In genomic region chr3:149609595-149609994, GRCh38 we compare ENCODE assay signal across 14 cellular contexts. TPM values are rescaled to one million over a fixed set of nuclear protein-coding genes. Genes with fewer than 3 reads are reported as not detected.
DNase-seq lines count a peak whose midpoint lies in the region; ATAC-seq and TF ChIP-seq lines count a peak whose summit lies in the region.
"Had no signal": no experiment of that assay in that cellular context is flagged by ENCODE, and none has a peak within 500 bp of the region (broad histone marks: within the 10 kb centered on the region; RNA-seq: fewer than 3 reads in every experiment).

No MANE protein-coding gene starts in this region.

- no peaks in the 10 kb centered on the region for H3K9me2 ChIP-seq in PC-9 (ENCODE audit: insufficient read depth)

- H3K4me3 ChIP-seq in muscle layer of duodenum (ENCODE audit: low read depth in 1 of 2, low read length in 2 of 2), result no peak overlapping the region
- no peak overlapping the region for H3K4me3 ChIP-seq in PC-9
- H3K4me3 ChIP-seq: skin epidermis, thyroid gland had no signal

- BruUV-seq in PC-9 (replicated peaks; lab: Mats Ljungman, UMichigan), result no TSS peak

- H3K79me2 ChIP-seq in PC-9 (ENCODE audit: low read depth), result peaks cover 87% of the 10 kb centered on the region

- intact Hi-C loops in PC-9 (cut with micrococcal nuclease; ENCODE audit: unreplicated experiment), result no loop called here

- no peaks in the 10 kb centered on the region for H3K27me3 ChIP-seq in muscle layer of duodenum (ENCODE audit: low read depth, low read length)
- H3K27me3 ChIP-seq in PC-9 (ENCODE audit: insufficient read depth, low read depth), result no peaks in the 10 kb centered on the region
- H3K27me3 ChIP-seq: thyroid gland had no signal

- peaks cover 0 to 22% of the 10 kb centered on the region in 2 donors for H3K4me1 ChIP-seq in muscle layer of duodenum (ENCODE audit: control insufficient read depth in 1 of 2, insufficient read depth in 2 of 2, low read length in 2 of 2)
- H3K4me1 ChIP-seq in PC-9 (replicated peaks; ENCODE audit: insufficient read depth), result peaks cover 26% of the 10 kb centered on the region

- H3F3A ChIP-seq in PC-9 (ENCODE audit: insufficient read depth, low read depth), result peaks cover 12% of the 10 kb centered on the region; the same call in 1 of the 2 replicates

- no peaks in the 10 kb centered on the region for H4K20me1 ChIP-seq in PC-9 (ENCODE audit: insufficient read depth)

- H3K27ac ChIP-seq in muscle layer of duodenum (ENCODE audit: low read length), result peak overlapping the region; percentile 1
- no peak overlapping the region for H3K27ac ChIP-seq in PC-9

- POLR2A ChIA-PET in PC-9 (lab: Charles Lee; ENCODE audit: unreplicated experiment), result no interaction called here

- H3K9me3 ChIP-seq in muscle layer of duodenum (ENCODE audit: control insufficient read depth in 1 of 2, low read length in 2 of 2) (no peaks in the 10 kb centered on the region), PC-9 (ENCODE audit: insufficient read depth, low read depth) (no peaks in the 10 kb centered on the region)
- H3K9me3 ChIP-seq: thyroid gland had no signal

- TF ChIP-seq CTCF in PC-9 (conservative IDR thresholded peaks at IDR 0.05), result no peak

- H3K36me3 ChIP-seq in muscle layer of duodenum (ENCODE audit: control insufficient read depth in 1 of 2, insufficient read depth in 2 of 2, low read length in 2 of 2) (no peaks in the 10 kb centered on the region), PC-9 (ENCODE audit: low read depth) (peaks cover 8% of the 10 kb centered on the region; the same call in 1 of the 2 replicates)
- H3K36me3 ChIP-seq: thyroid gland had no signal

- H2AFZ ChIP-seq in PC-9, result no peak overlapping the region

- no peak overlapping the region for H3K4me2 ChIP-seq in PC-9

- CTCF ChIA-PET in PC-9 (lab: Charles Lee), result no interaction called here

- DNase-seq in foreskin melanocyte (no peak), NCI-H524 (lab: John Stamatoyannopoulos, UW) (no peak), KG1 (lab: John Stamatoyannopoulos, UW) (no peak), PC-9 (no peak)
- DNase-seq: activated naive CD8-positive, alpha-beta T cell treated with anti-CD3 and anti-CD28 coated beads, Interleukin-2, amount 50 U/mL, for 24 hours; hypothalamus; MV-4-11; T-helper 9 cell; thyroid gland had no signal

- ATAC-seq in GM18867 (IDR thresholded peaks at IDR 0.05; ENCODE audit: unreplicated experiment), result peak; percentile 92
- peak; percentile 89 for ATAC-seq in GM21825 (IDR thresholded peaks at IDR 0.05; ENCODE audit: unreplicated experiment)
- peak; percentile 81 for ATAC-seq in HG03521 (IDR thresholded peaks at IDR 0.05; ENCODE audit: unreplicated experiment)
- ATAC-seq: activated naive CD8-positive, alpha-beta T cell treated with anti-CD3 and anti-CD28 coated beads, Interleukin-2, amount 50 U/mL, for 24 hours had no signal

RNA-seq across cellular contexts. Expression of gene WWTR1, which starts 48.2 kb away (rescaled TPM):
- 73.5 and 85.3 TPM in 2 replicates for total RNA-seq in PC-9 (2021)
